8 cellular contexts compared by ENCODE assay signal in the genomic region with DNA sequence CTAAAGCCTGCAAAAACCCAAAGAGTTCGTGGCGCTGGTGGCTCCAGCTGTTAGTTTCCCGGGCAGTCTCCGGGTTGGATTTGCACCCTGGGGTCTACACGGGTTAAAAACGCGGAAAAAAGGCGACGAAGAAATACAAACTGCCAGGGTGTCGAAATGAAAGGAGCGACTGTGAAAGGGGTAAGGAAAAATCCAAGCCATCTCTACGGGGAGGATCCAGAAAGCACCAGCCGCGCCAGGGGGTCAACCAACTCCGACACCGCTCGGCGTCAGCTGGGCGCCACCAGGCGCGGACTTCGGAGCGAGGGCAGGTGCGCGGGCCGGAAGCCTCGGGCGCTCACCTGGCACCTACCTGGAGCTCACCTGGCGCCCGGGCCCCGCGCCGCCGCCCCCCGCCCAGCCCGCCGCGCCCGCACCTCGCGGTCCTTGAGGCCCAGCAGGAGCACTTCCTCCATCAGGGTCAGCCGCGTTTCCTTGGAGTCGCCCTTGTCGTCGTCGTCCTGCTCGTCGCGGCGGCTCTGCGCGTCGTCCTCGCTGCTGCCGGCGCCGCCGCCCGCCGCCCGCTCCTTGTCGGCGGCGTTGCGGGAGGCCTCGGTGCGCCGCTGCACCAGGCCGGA. TPM values are rescaled to one million over a fixed set of nuclear protein-coding genes. Genes with fewer than 3 reads are reported as not detected.
DNase-seq lines count a peak whose midpoint lies in the region; FAIRE-seq and TF ChIP-seq lines count a peak whose summit lies in the region.

No MANE protein-coding gene starts in this region.

- H3K4me1 Mint-ChIP-seq in astrocyte (ENCODE audit: low read depth, unreplicated experiment): peaks cover 21% of the 10 kb centered on the region

- H3K36me3 ChIP-seq in ES-I3 (ENCODE audit: insufficient read depth, low read length) (peaks cover 15% of the 10 kb centered on the region), HAP-1 (replicated peaks) (peaks cover 38% of the 10 kb centered on the region), MG63 (peaks cover 40% of the 10 kb centered on the region), astrocyte (ENCODE audit: insufficient read depth, low read length) (peaks cover 18% of the 10 kb centered on the region)

- TF ChIP-seq CTCF in astrocyte (IDR thresholded peaks at IDR 0.05; ENCODE audit: insufficient read depth, low read depth, low read length): no peak

- H3K4me3 Mint-ChIP-seq in astrocyte (ENCODE audit: unreplicated experiment): peak overlapping the region; percentile 99

- H3K9me3 Mint-ChIP-seq in astrocyte (ENCODE audit: unreplicated experiment): peaks cover 2% of the 10 kb centered on the region

- peak overlapping the region; percentile 96 for H3K4me3 ChIP-seq in HAP-1
- peak overlapping the region; percentile 98 for H3K4me3 ChIP-seq in MG63
- H3K4me3 ChIP-seq in astrocyte (ENCODE audit: insufficient read depth, low read depth, low read length): peak overlapping the region; percentile 95

- in situ Hi-C loops in HAP-1 (cut with MboI; ENCODE audit: low sequenced_read_pairs): no loop called here
- in situ Hi-C loops in SK-MEL-5 (cut with HindIII; ENCODE audit: low pct_unique_long_range_greater_than_20kb, low sequenced_read_pairs): no loop called here

- peak overlapping the region; percentile 97 for H3K27ac ChIP-seq in astrocyte (ENCODE audit: low read depth, low read length)

- H4K20me1 ChIP-seq in astrocyte (ENCODE audit: insufficient read depth, low read length): peaks cover 49% of the 10 kb centered on the region

- H3K9ac ChIP-seq in ES-I3 (ENCODE audit: low read depth, low read length) (peak overlapping the region; percentile 98), astrocyte (ENCODE audit: low read length) (peak overlapping the region; percentile 99)

- no peaks in the 10 kb centered on the region for H3K9me3 ChIP-seq in ES-I3 (ENCODE audit: control insufficient read depth, insufficient read depth, low read length)
- no peaks in the 10 kb centered on the region; the same call in 1 of the 2 replicates for H3K9me3 ChIP-seq in HAP-1
- H3K9me3 ChIP-seq in MG63: no peaks in the 10 kb centered on the region
- no peaks in the 10 kb centered on the region for H3K9me3 ChIP-seq in astrocyte (ENCODE audit: insufficient read depth, low read depth, low read length)

- peak overlapping the region; percentile 94 for H3K4me2 ChIP-seq in astrocyte (ENCODE audit: low read length)

- no peaks in the 10 kb centered on the region for H3K27me3 ChIP-seq in HAP-1 (ENCODE audit: low read depth)
- H3K27me3 ChIP-seq in MG63: no peaks in the 10 kb centered on the region
- no peaks in the 10 kb centered on the region for H3K27me3 ChIP-seq in astrocyte (ENCODE audit: insufficient read depth, low read length)

- peaks cover 13% of the 10 kb centered on the region for H3K36me3 Mint-ChIP-seq in astrocyte (ENCODE audit: low read depth, unreplicated experiment)

- H3K79me2 ChIP-seq in astrocyte (ENCODE audit: insufficient read depth, low read length): peaks cover 66% of the 10 kb centered on the region

- H3K27ac Mint-ChIP-seq in astrocyte (ENCODE audit: unreplicated experiment): peak overlapping the region; percentile 100

- H3K4me1 ChIP-seq in ES-I3 (ENCODE audit: insufficient read depth, low read length): no peaks in the 10 kb centered on the region; the same call in 1 of the 2 replicates
- H3K4me1 ChIP-seq in HAP-1: peaks cover 22% of the 10 kb centered on the region
- peaks cover 4% of the 10 kb centered on the region for H3K4me1 ChIP-seq in astrocyte (ENCODE audit: insufficient read depth, low read length)

- no peaks in the 10 kb centered on the region for H3K27me3 Mint-ChIP-seq in astrocyte (ENCODE audit: low read depth, unreplicated experiment)

- peak overlapping the region; percentile 93 for H2AFZ ChIP-seq in astrocyte (ENCODE audit: low read depth, low read length)

- DNase-seq in HAP-1 (ENCODE audit: low spot score in 2 of 2): peak; percentile 58 to 61
- peak; percentile 64 for DNase-seq in MG63
- peak; percentile 87 for DNase-seq in SK-MEL-5 (ENCODE audit: low read depth, low spot score)
- no peak for DNase-seq in astrocyte (ENCODE audit: low read depth)
- peak; percentile 48 to 60 for DNase-seq in hippocampal formation (lab: John Stamatoyannopoulos, UW)
- peak; percentile 75 for DNase-seq in retina
- DNase-seq in HPDE6-E6E7 (ENCODE audit: extremely low spot score): no peak

- FAIRE-seq in astrocyte (lab: Jason Lieb, UNC): no peak

RNA-seq across cellular contexts. Expression of a gene that starts 0.6 kb away (rescaled TPM):
- 66.2 and 97.8 TPM in 2 replicates for total RNA-seq in MG63 (2014; rRNA removed; shearing (Covaris generic); ENCODE audit: low replicate concordance)
- total RNA-seq in SK-MEL-5 (2014; rRNA removed; shearing (Covaris generic)): 94.1 and 96.5 TPM in 2 replicates
- 97.4 and 127 TPM in 2 replicates for polyA plus RNA-seq in SK-MEL-5 (2015; cell fraction: cytosol; rRNA removed)
- polyA plus RNA-seq in SK-MEL-5 (2015; cell fraction: nucleus; rRNA removed): 35.1 and 38.8 TPM in 2 replicates
- total RNA-seq in astrocyte: 114 and 124 TPM in 2 replicates

Comparison
In these comparisons a context has a peak if more than half of its experiments do, and no peak if none do; other contexts are left out.
1. DNase-seq: peak in HAP-1 (2 of 2), MG63 (single experiment), SK-MEL-5 (single experiment), hippocampal formation (2 of 2) and retina (single experiment); none in astrocyte (single experiment) and HPDE6-E6E7 (single experiment).
2. Peak in every context shown above with its lines, with median percentiles within 50 percentile points of each other: H3K4me3 ChIP-seq.